1 cellular context compared by ENCODE assay signal in genomic region chr17:28318759-28319660, GRCh38.
TF ChIP-seq lines count a peak whose summit lies in the region.

Gene TMEM97, plus strand, starts transcription at chr17:28319200. Its CDS starts 40 bp downstream, at chr17:28319240.

TF ChIP-seq in HepG2, 621 proteins besides CTCF, POLR2A, EP300 and RAD21 (continued from another document and continues in another):
- TF ChIP-seq, protein P1, sequence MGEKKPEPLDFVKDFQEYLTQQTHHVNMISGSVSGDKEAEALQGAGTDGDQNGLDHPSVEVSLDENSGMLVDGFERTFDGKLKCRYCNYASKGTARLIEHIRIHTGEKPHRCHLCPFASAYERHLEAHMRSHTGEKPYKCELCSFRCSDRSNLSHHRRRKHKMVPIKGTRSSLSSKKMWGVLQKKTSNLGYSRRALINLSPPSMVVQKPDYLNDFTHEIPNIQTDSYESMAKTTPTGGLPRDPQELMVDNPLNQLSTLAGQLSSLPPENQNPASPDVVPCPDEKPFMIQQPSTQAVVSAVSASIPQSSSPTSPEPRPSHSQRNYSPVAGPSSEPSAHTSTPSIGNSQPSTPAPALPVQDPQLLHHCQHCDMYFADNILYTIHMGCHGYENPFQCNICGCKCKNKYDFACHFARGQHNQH (CRISPR knock-in tag; IDR thresholded peaks at IDR 0.05) = no peak
- TF ChIP-seq ARHGAP35 (CRISPR knock-in tag; IDR thresholded peaks at IDR 0.05; ENCODE audit: borderline replicate concordance) (0 out of 2 replicates have a peak, but pooled peaks have one; percentile 48), RFX1 (IDR thresholded peaks at IDR 0.05) (no peak), HHEX (CRISPR knock-in tag; IDR thresholded peaks at IDR 0.05) (no peak), ZFP36L2 (CRISPR knock-in tag; IDR thresholded peaks at IDR 0.05) (0 out of 2 replicates have a peak, but pooled peaks have one; percentile 21), RARG (CRISPR knock-in tag; IDR thresholded peaks at IDR 0.05; ENCODE audit: low read depth) (no peak), DPF2 (CRISPR knock-in tag; IDR thresholded peaks at IDR 0.05; ENCODE audit: borderline replicate concordance, low read depth) (no peak), SRSF9 (IDR thresholded peaks at IDR 0.05; ENCODE audit: borderline replicate concordance, insufficient read depth, low read depth, low read length, poor library complexity, severe bottlenecking) (no peak), POGZ (CRISPR knock-in tag; IDR thresholded peaks at IDR 0.05) (no peak), MXD3 (CRISPR knock-in tag; IDR thresholded peaks at IDR 0.05) (peak; percentile 87), ZNF619 (CRISPR knock-in tag; IDR thresholded peaks at IDR 0.05) (no peak), ZBTB21 (CRISPR knock-in tag; IDR thresholded peaks at IDR 0.05) (no peak), GTF2F1 (IDR thresholded peaks at IDR 0.05; ENCODE audit: low read length) (no peak), STAT6 (CRISPR knock-in tag; IDR thresholded peaks at IDR 0.05; ENCODE audit: borderline replicate concordance) (no peak), GABPA (IDR thresholded peaks at IDR 0.05; ENCODE audit: low read depth, low read length) (no peak), GABPA (CRISPR knock-in tag; IDR thresholded peaks at IDR 0.05; ENCODE audit: low read depth) (0 out of 2 replicates have a peak, but pooled peaks have one; percentile 10), SNRNP70 (IDR thresholded peaks at IDR 0.05; ENCODE audit: low read depth, low read length) (no peak), TFE3 (CRISPR knock-in tag; IDR thresholded peaks at IDR 0.05) (0 out of 2 replicates have a peak, but pooled peaks have one; percentile 32), THAP11 (CRISPR knock-in tag; IDR thresholded peaks at IDR 0.05) (no peak), HMGA1 (CRISPR knock-in tag; conservative IDR thresholded peaks at IDR 0.05) (no peak), ESRRA (CRISPR knock-in tag; IDR thresholded peaks at IDR 0.05; ENCODE audit: low read depth) (peak; percentile 20; the same call in 1 of the 2 replicates), ZBTB38 (CRISPR knock-in tag; IDR thresholded peaks at IDR 0.05) (no peak), MATR3 (CRISPR knock-in tag; IDR thresholded peaks at IDR 0.05) (no peak), CCDC6 (CRISPR knock-in tag; IDR thresholded peaks at IDR 0.05) (peak; percentile 67; the same call in 1 of the 2 replicates), ZNF343 (CRISPR knock-in tag; IDR thresholded peaks at IDR 0.05) (peak; percentile 70; the same call in 1 of the 2 replicates), ZSCAN12 (CRISPR knock-in tag; IDR thresholded peaks at IDR 0.05) (peak; percentile 55; the same call in 1 of the 2 replicates), CREB1 (IDR thresholded peaks at IDR 0.05) (peak; percentile 86), CREB1 (CRISPR knock-in tag; IDR thresholded peaks at IDR 0.05) (peak; percentile 91), AKAP8 (CRISPR knock-in tag; IDR thresholded peaks at IDR 0.05) (no peak), BRD4 (CRISPR knock-in tag; IDR thresholded peaks at IDR 0.05) (peak; percentile 78), PBX3 (CRISPR knock-in tag; IDR thresholded peaks at IDR 0.05; ENCODE audit: borderline replicate concordance) (0 out of 2 replicates have a peak, but pooled peaks have one; percentile 40), CEBPZ (IDR thresholded peaks at IDR 0.05; ENCODE audit: low read length) (no peak), SIN3A (IDR thresholded peaks at IDR 0.05; ENCODE audit: borderline replicate concordance, low read depth, low read length) (peak; percentile 89), FOXK1 (CRISPR knock-in tag; IDR thresholded peaks at IDR 0.05; ENCODE audit: borderline replicate concordance, low read depth) (no peak), MLLT10 (CRISPR knock-in tag; IDR thresholded peaks at IDR 0.05) (no peak), ZMYM4 (CRISPR knock-in tag; IDR thresholded peaks at IDR 0.05) (peak; percentile 88)
- TF ChIP-seq, protein P2, sequence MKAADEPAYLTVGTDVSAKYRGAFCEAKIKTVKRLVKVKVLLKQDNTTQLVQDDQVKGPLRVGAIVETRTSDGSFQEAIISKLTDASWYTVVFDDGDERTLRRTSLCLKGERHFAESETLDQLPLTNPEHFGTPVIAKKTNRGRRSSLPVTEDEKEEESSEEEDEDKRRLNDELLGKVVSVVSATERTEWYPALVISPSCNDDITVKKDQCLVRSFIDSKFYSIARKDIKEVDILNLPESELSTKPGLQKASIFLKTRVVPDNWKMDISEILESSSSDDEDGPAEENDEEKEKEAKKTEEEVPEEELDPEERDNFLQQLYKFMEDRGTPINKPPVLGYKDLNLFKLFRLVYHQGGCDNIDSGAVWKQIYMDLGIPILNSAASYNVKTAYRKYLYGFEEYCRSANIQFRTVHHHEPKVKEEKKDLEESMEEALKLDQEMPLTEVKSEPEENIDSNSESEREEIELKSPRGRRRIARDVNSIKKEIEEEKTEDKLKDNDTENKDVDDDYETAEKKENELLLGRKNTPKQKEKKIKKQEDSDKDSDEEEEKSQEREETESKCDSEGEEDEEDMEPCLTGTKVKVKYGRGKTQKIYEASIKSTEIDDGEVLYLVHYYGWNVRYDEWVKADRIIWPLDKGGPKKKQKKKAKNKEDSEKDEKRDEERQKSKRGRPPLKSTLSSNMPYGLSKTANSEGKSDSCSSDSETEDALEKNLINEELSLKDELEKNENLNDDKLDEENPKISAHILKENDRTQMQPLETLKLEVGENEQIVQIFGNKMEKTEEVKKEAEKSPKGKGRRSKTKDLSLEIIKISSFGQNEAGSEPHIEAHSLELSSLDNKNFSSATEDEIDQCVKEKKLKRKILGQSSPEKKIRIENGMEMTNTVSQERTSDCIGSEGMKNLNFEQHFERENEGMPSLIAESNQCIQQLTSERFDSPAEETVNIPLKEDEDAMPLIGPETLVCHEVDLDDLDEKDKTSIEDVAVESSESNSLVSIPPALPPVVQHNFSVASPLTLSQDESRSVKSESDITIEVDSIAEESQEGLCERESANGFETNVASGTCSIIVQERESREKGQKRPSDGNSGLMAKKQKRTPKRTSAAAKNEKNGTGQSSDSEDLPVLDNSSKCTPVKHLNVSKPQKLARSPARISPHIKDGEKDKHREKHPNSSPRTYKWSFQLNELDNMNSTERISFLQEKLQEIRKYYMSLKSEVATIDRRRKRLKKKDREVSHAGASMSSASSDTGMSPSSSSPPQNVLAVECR (CRISPR knock-in tag; IDR thresholded peaks at IDR 0.05; ENCODE audit: borderline replicate concordance) = peak; percentile 91; the same call in 1 of the 2 replicates
- TF ChIP-seq, protein P3, sequence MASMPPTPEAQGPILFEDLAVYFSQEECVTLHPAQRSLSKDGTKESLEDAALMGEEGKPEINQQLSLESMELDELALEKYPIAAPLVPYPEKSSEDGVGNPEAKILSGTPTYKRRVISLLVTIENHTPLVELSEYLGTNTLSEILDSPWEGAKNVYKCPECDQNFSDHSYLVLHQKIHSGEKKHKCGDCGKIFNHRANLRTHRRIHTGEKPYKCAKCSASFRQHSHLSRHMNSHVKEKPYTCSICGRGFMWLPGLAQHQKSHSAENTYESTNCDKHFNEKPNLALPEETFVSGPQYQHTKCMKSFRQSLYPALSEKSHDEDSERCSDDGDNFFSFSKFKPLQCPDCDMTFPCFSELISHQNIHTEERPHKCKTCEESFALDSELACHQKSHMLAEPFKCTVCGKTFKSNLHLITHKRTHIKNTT (CRISPR knock-in tag; IDR thresholded peaks at IDR 0.05) = no peak
- TF ChIP-seq, protein P4, sequence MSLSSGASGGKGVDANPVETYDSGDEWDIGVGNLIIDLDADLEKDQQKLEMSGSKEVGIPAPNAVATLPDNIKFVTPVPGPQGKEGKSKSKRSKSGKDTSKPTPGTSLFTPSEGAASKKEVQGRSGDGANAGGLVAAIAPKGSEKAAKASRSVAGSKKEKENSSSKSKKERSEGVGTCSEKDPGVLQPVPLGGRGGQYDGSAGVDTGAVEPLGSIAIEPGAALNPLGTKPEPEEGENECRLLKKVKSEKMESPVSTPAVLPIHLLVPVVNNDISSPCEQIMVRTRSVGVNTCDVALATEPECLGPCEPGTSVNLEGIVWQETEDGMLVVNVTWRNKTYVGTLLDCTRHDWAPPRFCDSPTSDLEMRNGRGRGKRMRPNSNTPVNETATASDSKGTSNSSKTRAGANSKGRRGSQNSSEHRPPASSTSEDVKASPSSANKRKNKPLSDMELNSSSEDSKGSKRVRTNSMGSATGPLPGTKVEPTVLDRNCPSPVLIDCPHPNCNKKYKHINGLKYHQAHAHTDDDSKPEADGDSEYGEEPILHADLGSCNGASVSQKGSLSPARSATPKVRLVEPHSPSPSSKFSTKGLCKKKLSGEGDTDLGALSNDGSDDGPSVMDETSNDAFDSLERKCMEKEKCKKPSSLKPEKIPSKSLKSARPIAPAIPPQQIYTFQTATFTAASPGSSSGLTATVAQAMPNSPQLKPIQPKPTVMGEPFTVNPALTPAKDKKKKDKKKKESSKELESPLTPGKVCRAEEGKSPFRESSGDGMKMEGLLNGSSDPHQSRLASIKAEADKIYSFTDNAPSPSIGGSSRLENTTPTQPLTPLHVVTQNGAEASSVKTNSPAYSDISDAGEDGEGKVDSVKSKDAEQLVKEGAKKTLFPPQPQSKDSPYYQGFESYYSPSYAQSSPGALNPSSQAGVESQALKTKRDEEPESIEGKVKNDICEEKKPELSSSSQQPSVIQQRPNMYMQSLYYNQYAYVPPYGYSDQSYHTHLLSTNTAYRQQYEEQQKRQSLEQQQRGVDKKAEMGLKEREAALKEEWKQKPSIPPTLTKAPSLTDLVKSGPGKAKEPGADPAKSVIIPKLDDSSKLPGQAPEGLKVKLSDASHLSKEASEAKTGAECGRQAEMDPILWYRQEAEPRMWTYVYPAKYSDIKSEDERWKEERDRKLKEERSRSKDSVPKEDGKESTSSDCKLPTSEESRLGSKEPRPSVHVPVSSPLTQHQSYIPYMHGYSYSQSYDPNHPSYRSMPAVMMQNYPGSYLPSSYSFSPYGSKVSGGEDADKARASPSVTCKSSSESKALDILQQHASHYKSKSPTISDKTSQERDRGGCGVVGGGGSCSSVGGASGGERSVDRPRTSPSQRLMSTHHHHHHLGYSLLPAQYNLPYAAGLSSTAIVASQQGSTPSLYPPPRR (CRISPR knock-in tag; IDR thresholded peaks at IDR 0.05; ENCODE audit: borderline replicate concordance) = 0 out of 2 replicates have a peak, but pooled peaks have one; percentile 28
